ENCODE assay signal across 1 cellular context in genomic region chr2:240437181-240437860, GRCh38.
TF ChIP-seq lines count a peak whose summit lies in the region.

No MANE protein-coding gene starts in this region.

TF ChIP-seq in SK-N-SH, 30 proteins besides CTCF, POLR2A, EP300 and RAD21 (continued from another document):
- TF ChIP-seq USF1 (IDR thresholded peaks at IDR 0.05; ENCODE audit: borderline replicate concordance, low read depth) (no peak), IRF3 (IDR thresholded peaks at IDR 0.05; ENCODE audit: low read depth, low read length) (no peak)
TF ChIP-seq in SK-N-SH: peak in this region for 0.
